ENCODE assay signal across 21 cellular contexts in the genomic region with DNA sequence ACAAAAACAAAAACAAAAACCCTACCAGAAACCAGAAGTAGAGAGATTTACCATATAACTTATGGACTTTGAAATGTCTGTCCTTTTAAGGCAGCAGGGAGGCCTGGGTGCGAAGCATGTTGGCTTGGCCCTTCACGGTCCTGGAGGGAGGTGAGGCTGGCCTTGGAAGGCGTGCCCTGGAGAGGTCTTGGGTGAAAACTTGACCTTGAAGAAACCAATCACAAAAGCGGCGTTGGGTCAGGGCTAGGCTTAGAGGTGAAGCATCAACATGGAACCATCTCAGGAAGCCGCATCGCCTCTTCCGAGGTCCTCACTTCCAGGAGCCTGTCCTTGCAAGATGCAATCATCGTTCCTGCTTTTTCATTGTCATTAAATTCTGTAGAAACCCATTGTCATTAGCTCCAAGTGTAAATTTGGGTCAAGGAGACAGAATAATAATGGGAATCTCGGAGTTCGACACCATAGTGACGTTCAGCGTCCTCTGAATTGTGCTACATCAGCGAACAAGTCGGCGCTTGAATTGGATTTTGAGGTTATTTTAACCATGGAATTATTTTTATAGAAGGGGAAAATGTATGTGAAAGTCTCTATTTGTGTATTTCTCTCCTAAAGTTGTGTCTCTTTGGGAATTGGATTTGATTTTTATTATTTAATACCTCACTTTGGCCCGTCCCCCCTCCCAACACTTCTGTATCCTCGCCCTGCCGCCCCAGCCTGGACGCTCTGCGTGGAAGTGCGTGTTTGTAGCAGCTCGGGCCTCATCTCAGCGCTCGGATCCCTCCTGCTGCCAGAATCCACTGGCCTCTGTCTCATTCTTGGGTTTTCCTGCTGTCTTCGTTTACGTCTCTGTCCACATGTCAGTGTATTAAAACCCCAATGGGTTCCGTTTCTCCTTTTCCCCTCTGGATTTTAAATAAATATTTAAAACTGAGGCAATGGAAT. TPM values are rescaled to one million over a fixed set of nuclear protein-coding genes. Genes with fewer than 3 reads are reported as not detected.
DNase-seq lines count a peak whose midpoint lies in the region; ATAC-seq and TF ChIP-seq lines count a peak whose summit lies in the region.
"Had no signal": no experiment of that assay in that cellular context is flagged by ENCODE, and none has a peak within 500 bp of the region (broad histone marks: within the 10 kb centered on the region; RNA-seq: fewer than 3 reads in every experiment).

No MANE protein-coding gene starts in this region.

- H3K27me3 ChIP-seq in GM23338 (ENCODE audit: insufficient read depth) (no peaks in the 10 kb centered on the region), testis (no peaks in the 10 kb centered on the region)
- H3K27me3 ChIP-seq: right atrium auricular region had no signal

- no peaks in the 10 kb centered on the region for H3F3A ChIP-seq in GM23338 (replicated peaks; ENCODE audit: low read depth)

- H3K9me3 ChIP-seq in testis: no peaks in the 10 kb centered on the region
- H3K9me3 ChIP-seq: right atrium auricular region had no signal

- H3K36me3 Mint-ChIP-seq in GM23338 (ENCODE audit: low read depth): 0 out of 3 replicates have a peak, but pooled peaks cover 3% of the 10 kb centered on the region
- H3K36me3 Mint-ChIP-seq in activated CD4-positive, alpha-beta memory T cell treated with anti-CD3 and anti-CD28 coated beads, Interleukin-2, amount 10 ng/mL, durations not matched to agents 7 days and 5 days (ENCODE audit: low read depth): no peaks in the 10 kb centered on the region
- H3K36me3 Mint-ChIP-seq: activated naive CD8-positive, alpha-beta T cell treated with anti-CD3 and anti-CD28 coated beads, Interleukin-2, amount 10 ng/mL, durations not matched to agents 7 days and 5 days; CD8-positive, alpha-beta memory T cell; naive thymus-derived CD4-positive, alpha-beta T cell had no signal

- H3K4me2 ChIP-seq in GM23338: no peak overlapping the region

- no peak for DNase-seq in GM23338 (ENCODE audit: low spot score)
- peak; percentile 11 for DNase-seq in activated CD4-positive, alpha-beta memory T cell treated with anti-CD3 and anti-CD28 coated beads, Interleukin-2, amount 10 ng/mL, durations not matched to agents 7 days and 5 days
- DNase-seq in left lobe of liver (ENCODE audit: low spot score): peak; percentile 37
- DNase-seq in testis: peak; percentile 9
- DNase-seq in NCI-H1694 treated with DMSO at 0.1 percent for 48 hours (lab: John Stamatoyannopoulos, UW): no peak
- DNase-seq: activated CD4-positive, CD25-positive, alpha-beta regulatory T cell treated with anti-CD3 and anti-CD28 coated beads, Interleukin-2, amount 50 U/mL, for 72 hours; activated naive CD8-positive, alpha-beta T cell treated with anti-CD3 and anti-CD28 coated beads, Interleukin-2, amount 10 ng/mL, durations not matched to agents 7 days and 5 days; DMS79 treated with DMSO at 0.1 percent for 48 hours; kidney glomerular epithelial cell; NCI-H1092 treated with DMSO at 0.1 percent for 48 hours; NCI-H2029; NCI-H2227 treated with DMSO at 0.1 percent for 48 hours; SHP77 had no signal

- H3K4me1 ChIP-seq in GM23338 (ENCODE audit: insufficient read depth): no peaks in the 10 kb centered on the region
- H3K4me1 ChIP-seq in testis: no peaks in the 10 kb centered on the region
- H3K4me1 ChIP-seq: right atrium auricular region had no signal

- H3K4me3 ChIP-seq in GM23338 (no peak overlapping the region), testis (no peak overlapping the region)
- H3K4me3 ChIP-seq: GM12878, right atrium auricular region had no signal

- TF ChIP-seq POLR2A in testis (IDR thresholded peaks at IDR 0.05): no peak

- H3K27ac Mint-ChIP-seq in GM23338: no peak overlapping the region
- no peak overlapping the region for H3K27ac Mint-ChIP-seq in activated CD4-positive, alpha-beta memory T cell treated with anti-CD3 and anti-CD28 coated beads, Interleukin-2, amount 10 ng/mL, durations not matched to agents 7 days and 5 days
- H3K27ac Mint-ChIP-seq: activated naive CD8-positive, alpha-beta T cell treated with anti-CD3 and anti-CD28 coated beads, Interleukin-2, amount 10 ng/mL, durations not matched to agents 7 days and 5 days; activated T-helper 1 cell treated with anti-CD3 and anti-CD28 coated beads, Interleukin-12 subunit alpha, Interleukin-12 subunit beta, Interleukin-2, Interleukin-4 antibody, amounts not matched to agents 30 ng/mL and 10 ng/mL and 1 ng/mL, durations not matched to agents 14 hours and 24 hours and 36 hours; CD8-positive, alpha-beta memory T cell; naive thymus-derived CD4-positive, alpha-beta T cell had no signal

- POLR2A ChIA-PET in activated CD4-positive, alpha-beta memory T cell treated with anti-CD3 and anti-CD28 coated beads, Interleukin-2, amount 10 ng/mL, durations not matched to agents 7 days and 5 days (lab: Charles Lee): no interaction called here

- no peaks in the 10 kb centered on the region for H3K79me2 ChIP-seq in GM23338 (replicated peaks; ENCODE audit: insufficient read depth)

- 0 out of 2 replicates have a peak overlapping the region, but pooled peaks have one; percentile 19 for H3K27ac ChIP-seq in GM23338 (ENCODE audit: low read depth)
- no peak overlapping the region for H3K27ac ChIP-seq in testis
- H3K27ac ChIP-seq: right atrium auricular region had no signal

- H3K9me3 Mint-ChIP-seq in GM23338: no peaks in the 10 kb centered on the region; the same call in 2 of the 3 replicates
- H3K9me3 Mint-ChIP-seq in activated CD4-positive, alpha-beta memory T cell treated with anti-CD3 and anti-CD28 coated beads, Interleukin-2, amount 10 ng/mL, durations not matched to agents 7 days and 5 days: no peaks in the 10 kb centered on the region
- H3K9me3 Mint-ChIP-seq: activated naive CD8-positive, alpha-beta T cell treated with anti-CD3 and anti-CD28 coated beads, Interleukin-2, amount 10 ng/mL, durations not matched to agents 7 days and 5 days; activated T-helper 1 cell treated with anti-CD3 and anti-CD28 coated beads, Interleukin-12 subunit alpha, Interleukin-12 subunit beta, Interleukin-2, Interleukin-4 antibody, amounts not matched to agents 30 ng/mL and 10 ng/mL and 1 ng/mL, durations not matched to agents 14 hours and 24 hours and 36 hours; CD8-positive, alpha-beta memory T cell; naive thymus-derived CD4-positive, alpha-beta T cell had no signal

- H3K36me3 ChIP-seq in GM23338 (ENCODE audit: insufficient read depth) (no peaks in the 10 kb centered on the region), testis (ENCODE audit: low read depth, missing control alignments) (no peaks in the 10 kb centered on the region)
- H3K36me3 ChIP-seq: right atrium auricular region had no signal

- WGBS in testis, 2 donors: 90 to 91% methylated on average over 28 of the region's 28 CpGs

- TF ChIP-seq CTCF in GM23338 (conservative IDR thresholded peaks at IDR 0.05; ENCODE audit: low read depth in 2 of 2): no peak
- no peak for TF ChIP-seq CTCF in testis (IDR thresholded peaks at IDR 0.05)

- H3K9me2 ChIP-seq in GM23338 (ENCODE audit: insufficient read depth): no peaks in the 10 kb centered on the region

- peaks cover 4% of the 10 kb centered on the region for H3K27me3 Mint-ChIP-seq in GM23338 (ENCODE audit: insufficient read depth, low read depth, poor library complexity)
- H3K27me3 Mint-ChIP-seq in activated CD4-positive, alpha-beta memory T cell treated with anti-CD3 and anti-CD28 coated beads, Interleukin-2, amount 10 ng/mL, durations not matched to agents 7 days and 5 days: no peaks in the 10 kb centered on the region
- H3K27me3 Mint-ChIP-seq: activated naive CD8-positive, alpha-beta T cell treated with anti-CD3 and anti-CD28 coated beads, Interleukin-2, amount 10 ng/mL, durations not matched to agents 7 days and 5 days; naive thymus-derived CD4-positive, alpha-beta T cell had no signal

- H3K4me1 Mint-ChIP-seq in GM23338: peaks cover 3% of the 10 kb centered on the region; the same call in 2 of the 3 replicates
- no peaks in the 10 kb centered on the region for H3K4me1 Mint-ChIP-seq in activated CD4-positive, alpha-beta memory T cell treated with anti-CD3 and anti-CD28 coated beads, Interleukin-2, amount 10 ng/mL, durations not matched to agents 7 days and 5 days
- H3K4me1 Mint-ChIP-seq: activated naive CD8-positive, alpha-beta T cell treated with anti-CD3 and anti-CD28 coated beads, Interleukin-2, amount 10 ng/mL, durations not matched to agents 7 days and 5 days; CD8-positive, alpha-beta memory T cell had no signal

- H3K4me3 Mint-ChIP-seq in GM23338: no peak overlapping the region
- H3K4me3 Mint-ChIP-seq in activated CD4-positive, alpha-beta memory T cell treated with anti-CD3 and anti-CD28 coated beads, Interleukin-2, amount 10 ng/mL, durations not matched to agents 7 days and 5 days: no peak overlapping the region
- H3K4me3 Mint-ChIP-seq: activated naive CD8-positive, alpha-beta T cell treated with anti-CD3 and anti-CD28 coated beads, Interleukin-2, amount 10 ng/mL, durations not matched to agents 7 days and 5 days; activated T-helper 1 cell treated with anti-CD3 and anti-CD28 coated beads, Interleukin-12 subunit alpha, Interleukin-12 subunit beta, Interleukin-2, Interleukin-4 antibody, amounts not matched to agents 30 ng/mL and 10 ng/mL and 1 ng/mL, durations not matched to agents 14 hours and 24 hours and 36 hours; CD8-positive, alpha-beta memory T cell; naive thymus-derived CD4-positive, alpha-beta T cell had no signal

- ATAC-seq in GM23338: no peak
- ATAC-seq in left lobe of liver: no peak
- ATAC-seq in HG03442 (IDR thresholded peaks at IDR 0.05; ENCODE audit: unreplicated experiment): no peak
- ATAC-seq in GM19324 (IDR thresholded peaks at IDR 0.05; ENCODE audit: low FRiP score, unreplicated experiment): no peak
- ATAC-seq: GM12878; naive thymus-derived CD4-positive, alpha-beta T cell had no signal

- intact Hi-C loops in testis (cut with DNase I; ENCODE audit: low total_unique reads): no loop called here

- no peak overlapping the region for H2AFZ ChIP-seq in GM23338

- H4K20me1 ChIP-seq in GM23338 (replicated peaks; ENCODE audit: insufficient read depth): no peaks in the 10 kb centered on the region

- CTCF ChIA-PET in activated CD4-positive, alpha-beta memory T cell treated with anti-CD3 and anti-CD28 coated beads, Interleukin-2, amount 10 ng/mL, durations not matched to agents 7 days and 5 days (lab: Charles Lee): interaction anchor here (1.0 kb wide), 1 partner anchor 229 kb away, joined by 3 read pairs; no protein-coding TSS in a partner anchor

RNA-seq across cellular contexts. Expression of gene ORM1, which starts 11.1 kb away (rescaled TPM):
- not detected in 2 replicates for total RNA-seq in GM23338 (2014; rRNA removed; shearing (Covaris generic))
- polyA plus RNA-seq in GM23338 (2016; fragmentation: Nextera tagmentation; extraction: Ambion mirVana) (not detected in 2 replicates), testis (ENCODE audit: insufficient read depth, low read depth, low replicate concordance) (1.6 TPM)
- not detected for total RNA-seq in activated CD4-positive, alpha-beta memory T cell treated with anti-CD3 and anti-CD28 coated beads, Interleukin-2, amount 10 ng/mL, durations not matched to agents 7 days and 5 days
- total RNA-seq in left lobe of liver (19,737 TPM), testis (not detected)
- total RNA-seq: activated naive CD8-positive, alpha-beta T cell treated with anti-CD3 and anti-CD28 coated beads, Interleukin-2, amount 10 ng/mL, durations not matched to agents 7 days and 5 days; activated T-helper 1 cell treated with anti-CD3 and anti-CD28 coated beads, Interleukin-12 subunit alpha, Interleukin-12 subunit beta, Interleukin-2, Interleukin-4 antibody, amounts not matched to agents 30 ng/mL and 10 ng/mL and 1 ng/mL, durations not matched to agents 14 hours and 24 hours and 36 hours; CD8-positive, alpha-beta memory T cell; osteoblast; right atrium auricular region had no signal
- polyA plus RNA-seq: CD8-positive, alpha-beta memory T cell; GM12878; naive thymus-derived CD4-positive, alpha-beta T cell had no signal

RNA-seq across cellular contexts. Expression of gene ORM2, which starts 17.8 kb away (rescaled TPM):
- total RNA-seq in GM23338 (2014; rRNA removed; shearing (Covaris generic)): 0.76 TPM in 1 of 2 replicates, not detected in the other
- polyA plus RNA-seq in GM23338 (2016; fragmentation: Nextera tagmentation; extraction: Ambion mirVana) (0.76 and 0.90 TPM in 2 replicates), testis (ENCODE audit: insufficient read depth, low read depth, low replicate concordance) (2.3 TPM)
- not detected for total RNA-seq in activated CD4-positive, alpha-beta memory T cell treated with anti-CD3 and anti-CD28 coated beads, Interleukin-2, amount 10 ng/mL, durations not matched to agents 7 days and 5 days
- total RNA-seq in left lobe of liver (4,103 TPM), testis (under 1 TPM in 1 of 2 donors, not detected in 1; 0.56 TPM)
- total RNA-seq: activated naive CD8-positive, alpha-beta T cell treated with anti-CD3 and anti-CD28 coated beads, Interleukin-2, amount 10 ng/mL, durations not matched to agents 7 days and 5 days; activated T-helper 1 cell treated with anti-CD3 and anti-CD28 coated beads, Interleukin-12 subunit alpha, Interleukin-12 subunit beta, Interleukin-2, Interleukin-4 antibody, amounts not matched to agents 30 ng/mL and 10 ng/mL and 1 ng/mL, durations not matched to agents 14 hours and 24 hours and 36 hours; CD8-positive, alpha-beta memory T cell; naive thymus-derived CD4-positive, alpha-beta T cell; osteoblast; right atrium auricular region had no signal
- polyA plus RNA-seq: CD8-positive, alpha-beta memory T cell; GM12878; naive thymus-derived CD4-positive, alpha-beta T cell had no signal

Comparison
In these comparisons a context has a peak if more than half of its experiments do, and no peak if none do; other contexts are left out.
1. DNase-seq: peak in activated CD4-positive, alpha-beta memory T cell treated with anti-CD3 and anti-CD28 coated beads, Interleukin-2, amount 10 ng/mL, durations not matched to agents 7 days and 5 days (single experiment), left lobe of liver (single experiment) and testis (single experiment); none in GM23338 (single experiment) and NCI-H1694 treated with DMSO at 0.1 percent for 48 hours (single experiment).
2. RNA of gene ORM1, which starts 11.1 kb away (total RNA-seq): 19,737 TPM in left lobe of liver (single experiment); not detected in GM23338, not detected in activated CD4-positive, alpha-beta memory T cell treated with anti-CD3 and anti-CD28 coated beads, Interleukin-2, amount 10 ng/mL, durations not matched to agents 7 days and 5 days and not detected in testis; every median in the first group is over 1,000 times any median in the second.
3. RNA of gene ORM2, which starts 17.8 kb away (total RNA-seq): 4,103 TPM in left lobe of liver (single experiment); 0.76 TPM in GM23338, 0.56 TPM in testis and not detected in activated CD4-positive, alpha-beta memory T cell treated with anti-CD3 and anti-CD28 coated beads, Interleukin-2, amount 10 ng/mL, durations not matched to agents 7 days and 5 days; every median in the first group is over 1,000 times any median in the second.